ENCODE assay signal across 1 cellular context in the genomic region with DNA sequence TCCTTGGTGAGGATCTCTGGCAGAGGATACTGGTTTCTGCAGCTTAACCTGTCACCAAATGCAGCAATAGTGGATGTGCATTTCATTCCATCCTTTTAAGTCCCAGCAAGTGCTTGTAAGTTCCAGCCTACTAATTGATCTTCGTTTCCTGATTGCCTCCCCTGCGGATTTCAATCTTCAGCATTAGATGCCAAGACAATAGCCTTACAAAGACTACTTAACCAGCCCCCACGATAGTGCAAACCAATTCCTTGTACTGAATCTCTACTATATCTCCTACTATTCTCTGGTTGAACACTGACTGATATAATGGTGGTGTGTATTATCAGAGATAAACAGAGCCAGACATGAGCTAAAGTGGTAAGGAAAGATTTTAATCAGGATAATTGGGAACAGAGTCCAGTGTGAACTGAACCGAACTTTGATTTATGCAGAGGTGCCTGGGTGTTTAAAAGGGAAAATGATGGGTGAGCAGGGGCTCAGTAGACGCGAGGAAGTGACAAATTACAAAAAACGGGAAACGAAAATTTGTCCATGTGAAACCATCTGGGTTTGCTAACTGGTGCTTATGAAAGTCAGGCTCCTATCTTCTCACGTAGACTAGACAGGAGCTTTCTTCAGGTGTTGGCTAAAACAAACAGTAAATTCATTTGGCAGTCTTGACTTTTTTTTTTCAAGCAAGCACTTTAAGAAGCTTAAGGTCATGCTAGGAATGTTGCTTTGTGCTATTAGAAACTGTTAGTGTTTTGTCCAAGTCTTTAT.
TF ChIP-seq lines count a peak whose summit lies in the region.

No MANE protein-coding gene starts in this region.

TF ChIP-seq in H1, 55 proteins besides CTCF, POLR2A, EP300 and RAD21 (continued from another document):
- TF ChIP-seq RNF2 (IDR thresholded peaks at IDR 0.05; ENCODE audit: borderline replicate concordance, low read depth, low read length, missing control alignments, poor library complexity, severe bottlenecking) (no peak), GTF2F1 (IDR thresholded peaks at IDR 0.05; ENCODE audit: borderline replicate concordance, low read depth, low read length) (no peak), EGR1 (IDR thresholded peaks at IDR 0.05; ENCODE audit: borderline replicate concordance, low read depth, low read length) (no peak), HDAC6 (IDR thresholded peaks at IDR 0.05; ENCODE audit: low read depth, low read length) (no peak)
- TF ChIP-seq, protein P1, sequence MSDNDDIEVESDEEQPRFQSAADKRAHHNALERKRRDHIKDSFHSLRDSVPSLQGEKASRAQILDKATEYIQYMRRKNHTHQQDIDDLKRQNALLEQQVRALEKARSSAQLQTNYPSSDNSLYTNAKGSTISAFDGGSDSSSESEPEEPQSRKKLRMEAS (IDR thresholded peaks at IDR 0.05): no peak
- TF ChIP-seq, protein P2, sequence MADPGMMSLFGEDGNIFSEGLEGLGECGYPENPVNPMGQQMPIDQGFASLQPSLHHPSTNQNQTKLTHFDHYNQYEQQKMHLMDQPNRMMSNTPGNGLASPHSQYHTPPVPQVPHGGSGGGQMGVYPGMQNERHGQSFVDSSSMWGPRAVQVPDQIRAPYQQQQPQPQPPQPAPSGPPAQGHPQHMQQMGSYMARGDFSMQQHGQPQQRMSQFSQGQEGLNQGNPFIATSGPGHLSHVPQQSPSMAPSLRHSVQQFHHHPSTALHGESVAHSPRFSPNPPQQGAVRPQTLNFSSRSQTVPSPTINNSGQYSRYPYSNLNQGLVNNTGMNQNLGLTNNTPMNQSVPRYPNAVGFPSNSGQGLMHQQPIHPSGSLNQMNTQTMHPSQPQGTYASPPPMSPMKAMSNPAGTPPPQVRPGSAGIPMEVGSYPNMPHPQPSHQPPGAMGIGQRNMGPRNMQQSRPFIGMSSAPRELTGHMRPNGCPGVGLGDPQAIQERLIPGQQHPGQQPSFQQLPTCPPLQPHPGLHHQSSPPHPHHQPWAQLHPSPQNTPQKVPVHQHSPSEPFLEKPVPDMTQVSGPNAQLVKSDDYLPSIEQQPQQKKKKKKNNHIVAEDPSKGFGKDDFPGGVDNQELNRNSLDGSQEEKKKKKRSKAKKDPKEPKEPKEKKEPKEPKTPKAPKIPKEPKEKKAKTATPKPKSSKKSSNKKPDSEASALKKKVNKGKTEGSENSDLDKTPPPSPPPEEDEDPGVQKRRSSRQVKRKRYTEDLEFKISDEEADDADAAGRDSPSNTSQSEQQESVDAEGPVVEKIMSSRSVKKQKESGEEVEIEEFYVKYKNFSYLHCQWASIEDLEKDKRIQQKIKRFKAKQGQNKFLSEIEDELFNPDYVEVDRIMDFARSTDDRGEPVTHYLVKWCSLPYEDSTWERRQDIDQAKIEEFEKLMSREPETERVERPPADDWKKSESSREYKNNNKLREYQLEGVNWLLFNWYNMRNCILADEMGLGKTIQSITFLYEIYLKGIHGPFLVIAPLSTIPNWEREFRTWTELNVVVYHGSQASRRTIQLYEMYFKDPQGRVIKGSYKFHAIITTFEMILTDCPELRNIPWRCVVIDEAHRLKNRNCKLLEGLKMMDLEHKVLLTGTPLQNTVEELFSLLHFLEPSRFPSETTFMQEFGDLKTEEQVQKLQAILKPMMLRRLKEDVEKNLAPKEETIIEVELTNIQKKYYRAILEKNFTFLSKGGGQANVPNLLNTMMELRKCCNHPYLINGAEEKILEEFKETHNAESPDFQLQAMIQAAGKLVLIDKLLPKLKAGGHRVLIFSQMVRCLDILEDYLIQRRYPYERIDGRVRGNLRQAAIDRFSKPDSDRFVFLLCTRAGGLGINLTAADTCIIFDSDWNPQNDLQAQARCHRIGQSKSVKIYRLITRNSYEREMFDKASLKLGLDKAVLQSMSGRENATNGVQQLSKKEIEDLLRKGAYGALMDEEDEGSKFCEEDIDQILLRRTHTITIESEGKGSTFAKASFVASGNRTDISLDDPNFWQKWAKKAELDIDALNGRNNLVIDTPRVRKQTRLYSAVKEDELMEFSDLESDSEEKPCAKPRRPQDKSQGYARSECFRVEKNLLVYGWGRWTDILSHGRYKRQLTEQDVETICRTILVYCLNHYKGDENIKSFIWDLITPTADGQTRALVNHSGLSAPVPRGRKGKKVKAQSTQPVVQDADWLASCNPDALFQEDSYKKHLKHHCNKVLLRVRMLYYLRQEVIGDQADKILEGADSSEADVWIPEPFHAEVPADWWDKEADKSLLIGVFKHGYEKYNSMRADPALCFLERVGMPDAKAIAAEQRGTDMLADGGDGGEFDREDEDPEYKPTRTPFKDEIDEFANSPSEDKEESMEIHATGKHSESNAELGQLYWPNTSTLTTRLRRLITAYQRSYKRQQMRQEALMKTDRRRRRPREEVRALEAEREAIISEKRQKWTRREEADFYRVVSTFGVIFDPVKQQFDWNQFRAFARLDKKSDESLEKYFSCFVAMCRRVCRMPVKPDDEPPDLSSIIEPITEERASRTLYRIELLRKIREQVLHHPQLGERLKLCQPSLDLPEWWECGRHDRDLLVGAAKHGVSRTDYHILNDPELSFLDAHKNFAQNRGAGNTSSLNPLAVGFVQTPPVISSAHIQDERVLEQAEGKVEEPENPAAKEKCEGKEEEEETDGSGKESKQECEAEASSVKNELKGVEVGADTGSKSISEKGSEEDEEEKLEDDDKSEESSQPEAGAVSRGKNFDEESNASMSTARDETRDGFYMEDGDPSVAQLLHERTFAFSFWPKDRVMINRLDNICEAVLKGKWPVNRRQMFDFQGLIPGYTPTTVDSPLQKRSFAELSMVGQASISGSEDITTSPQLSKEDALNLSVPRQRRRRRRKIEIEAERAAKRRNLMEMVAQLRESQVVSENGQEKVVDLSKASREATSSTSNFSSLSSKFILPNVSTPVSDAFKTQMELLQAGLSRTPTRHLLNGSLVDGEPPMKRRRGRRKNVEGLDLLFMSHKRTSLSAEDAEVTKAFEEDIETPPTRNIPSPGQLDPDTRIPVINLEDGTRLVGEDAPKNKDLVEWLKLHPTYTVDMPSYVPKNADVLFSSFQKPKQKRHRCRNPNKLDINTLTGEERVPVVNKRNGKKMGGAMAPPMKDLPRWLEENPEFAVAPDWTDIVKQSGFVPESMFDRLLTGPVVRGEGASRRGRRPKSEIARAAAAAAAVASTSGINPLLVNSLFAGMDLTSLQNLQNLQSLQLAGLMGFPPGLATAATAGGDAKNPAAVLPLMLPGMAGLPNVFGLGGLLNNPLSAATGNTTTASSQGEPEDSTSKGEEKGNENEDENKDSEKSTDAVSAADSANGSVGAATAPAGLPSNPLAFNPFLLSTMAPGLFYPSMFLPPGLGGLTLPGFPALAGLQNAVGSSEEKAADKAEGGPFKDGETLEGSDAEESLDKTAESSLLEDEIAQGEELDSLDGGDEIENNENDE (IDR thresholded peaks at IDR 0.05; ENCODE audit: insufficient replicate concordance, low read length): no peak
